17 cellular contexts compared by ENCODE assay signal in the genomic region with DNA sequence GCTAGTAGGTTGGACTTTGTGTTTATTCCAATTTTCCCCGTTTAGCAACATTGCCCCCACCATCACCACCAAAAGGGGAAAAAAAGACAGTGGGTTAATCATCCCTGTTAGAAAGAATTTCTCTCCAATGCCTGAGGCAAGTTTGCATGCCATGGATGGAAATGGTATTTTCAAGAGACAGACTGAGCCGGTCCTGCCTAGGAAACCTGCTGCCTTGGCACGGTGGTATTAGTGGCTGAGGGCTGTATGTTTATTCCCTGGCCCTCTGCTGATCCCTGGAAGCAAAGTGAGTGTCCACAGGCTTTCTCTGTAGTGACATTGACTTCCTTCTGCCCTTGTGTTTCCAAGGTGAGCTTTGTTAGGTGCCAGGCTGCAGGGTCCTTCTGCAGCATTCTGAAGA.
A peak's percentile ranks its signal among the peaks of the same experiment; 100 is the strongest.
DNase-seq lines count a peak whose midpoint lies in the region; ATAC-seq and TF ChIP-seq lines count a peak whose summit lies in the region.
"Had no signal": no experiment of that assay in that cellular context is flagged by ENCODE, and none has a peak within 500 bp of the region (broad histone marks: within the 10 kb centered on the region; RNA-seq: fewer than 3 reads in every experiment).

No MANE protein-coding gene starts in this region.

- H3K36me3 ChIP-seq in HAP-1 (replicated peaks) = no peaks in the 10 kb centered on the region
- H3K36me3 ChIP-seq: BE2C, BLaER1 had no signal

- peak; percentile 86 for DNase-seq in G401 (ENCODE audit: low spot score)
- DNase-seq in cerebellar cortex (ENCODE audit: low spot score) = peak; percentile 82
- peak; percentile 31 for DNase-seq in medulla oblongata (ENCODE audit: extremely low spot score)
- no peak for DNase-seq in HAP-1 (ENCODE audit: low spot score in 2 of 2)
- no peak for DNase-seq in CD14-positive monocyte (ENCODE audit: low spot score)
- DNase-seq: 8988T; ACHN; BE2C; Caco-2; Calu3; CD4-positive, alpha-beta T cell; CD8-positive, alpha-beta T cell; DMS79 treated with DMSO at 0.1 percent for 48 hours; GDM1 had no signal

- H3K4me1 Mint-ChIP-seq in CD14-positive monocyte = no peaks in the 10 kb centered on the region

- H3K4me3 ChIP-seq in HAP-1 = no peak overlapping the region
- H3K4me3 ChIP-seq: BLaER1, GM12878 had no signal

- peaks cover 2 to 3% (median 2%) of the 10 kb centered on the region in 3 donors for H3K27me3 Mint-ChIP-seq in CD14-positive monocyte (ENCODE audit: low read depth in 3 of 3)
- H3K27me3 Mint-ChIP-seq: CD4-positive, alpha-beta T cell had no signal

- no peak overlapping the region for H3K4me3 Mint-ChIP-seq in CD14-positive monocyte
- H3K4me3 Mint-ChIP-seq: CD4-positive, alpha-beta T cell; CD8-positive, alpha-beta T cell had no signal

- H3K27ac Mint-ChIP-seq in CD14-positive monocyte = no peak overlapping the region
- H3K27ac Mint-ChIP-seq: CD4-positive, alpha-beta T cell; CD8-positive, alpha-beta T cell had no signal

- no peaks in the 10 kb centered on the region for H3K9me3 ChIP-seq in HAP-1
- H3K9me3 ChIP-seq: BE2C, BLaER1, Caco-2 had no signal

- intact Hi-C loops in CD14-positive monocyte (cut with micrococcal nuclease) = no loop called here

- no peaks in the 10 kb centered on the region for H3K36me3 Mint-ChIP-seq in CD14-positive monocyte
- H3K36me3 Mint-ChIP-seq: CD8-positive, alpha-beta T cell had no signal

- no peaks in the 10 kb centered on the region for H3K4me1 ChIP-seq in HAP-1
- H3K4me1 ChIP-seq: BE2C, BLaER1, Caco-2 had no signal

- ATAC-seq in GM18909 (IDR thresholded peaks at IDR 0.05; ENCODE audit: poor library complexity, unreplicated experiment) = no peak
- ATAC-seq: CD8-positive, alpha-beta T cell; GM12878 had no signal

- H3K9me3 Mint-ChIP-seq in CD14-positive monocyte = no peaks in the 10 kb centered on the region

- TF ChIP-seq CTCF in CD14-positive monocyte (IDR thresholded peaks at IDR 0.05) = no peak

- H3K27me3 ChIP-seq in HAP-1 (ENCODE audit: low read depth) = no peaks in the 10 kb centered on the region
- H3K27me3 ChIP-seq: BE2C, BLaER1 had no signal

- in situ Hi-C loops in G401 (cut with HindIII; ENCODE audit: low sequenced_read_pairs) = no loop called here
- in situ Hi-C loops in HAP-1 (cut with MboI; ENCODE audit: low sequenced_read_pairs) = no loop called here

Comparison
In these comparisons a context has a peak if more than half of its experiments do, and no peak if none do; other contexts are left out.
1. DNase-seq: peak in G401 (single experiment), cerebellar cortex (single experiment) and medulla oblongata (single experiment); none in HAP-1 (0 of 2) and CD14-positive monocyte (single experiment).